Comparison of ENCODE assay signal across 8 cellular contexts in genomic region chr16:56190903-56191806, GRCh38. TPM values are rescaled to one million over a fixed set of nuclear protein-coding genes. Genes with fewer than 3 reads are reported as not detected.
DNase-seq lines count a peak whose midpoint lies in the region; ATAC-seq and TF ChIP-seq lines count a peak whose summit lies in the region.

Gene GNAO1, plus strand, starts transcription at chr16:56191489. Its CDS starts 747 bp downstream, at chr16:56192236.

- H3K4me3 Mint-ChIP-seq in osteocyte (ENCODE audit: unreplicated experiment): peak within 1 kb of the TSS; percentile 71

- H3K27ac Mint-ChIP-seq in osteocyte (ENCODE audit: unreplicated experiment): no peak within 1 kb of the TSS

- peaks cover 85% of the 10 kb centered on the region for H3K27me3 Mint-ChIP-seq in osteocyte (ENCODE audit: unreplicated experiment)

- DNase-seq in EH (ENCODE audit: low read depth) (peak; percentile 81), HL-60 (ENCODE audit: low read depth in 1 of 2, low spot score in 1 of 2) (peak in 1 of 2 experiments; percentile 24), SJCRH30 (peak; percentile 69 to 77), cardiac muscle cell (ENCODE audit: low read depth in 1 of 2, low spot score in 1 of 2) (peak; percentile 72 to 89), osteocyte (ENCODE audit: extremely low spot score, unreplicated experiment) (no peak), ureter (ENCODE audit: low spot score) (peak; percentile 69)

- 0 to 1% (median 1%) methylated on average over 57 to 121 of the region's 123 CpGs for WGBS in adipose tissue, 3 donors

- H3K9me3 Mint-ChIP-seq in osteocyte (ENCODE audit: unreplicated experiment): no peaks in the 10 kb centered on the region

- H3K36me3 Mint-ChIP-seq in osteocyte (ENCODE audit: unreplicated experiment): no peaks in the 10 kb centered on the region

- H3K27ac ChIP-seq in HL-60 (replicated peaks) (no peak within 1 kb of the TSS), SJCRH30 (no peak within 1 kb of the TSS), adipose tissue (ENCODE audit: low read depth, low read length) (peak within 1 kb of the TSS; percentile 0), cardiac muscle cell (no peak within 1 kb of the TSS)

- no peak for TF ChIP-seq CTCF in HL-60 (IDR thresholded peaks at IDR 0.05; ENCODE audit: insufficient read depth, low read length)
- TF ChIP-seq CTCF in cardiac muscle cell (IDR thresholded peaks at IDR 0.05; ENCODE audit: low read depth, low read length): no peak
- no peak for TF ChIP-seq CTCF in osteocyte (IDR thresholded peaks at IDR 0.05)

- peaks cover 15% of the 10 kb centered on the region for H3K4me1 Mint-ChIP-seq in osteocyte (ENCODE audit: unreplicated experiment)

- H3K36me3 ChIP-seq in SJCRH30: no peaks in the 10 kb centered on the region
- H3K36me3 ChIP-seq in cardiac muscle cell: no peaks in the 10 kb centered on the region

- ATAC-seq in HG02973 (IDR thresholded peaks at IDR 0.05; ENCODE audit: unreplicated experiment): no peak

- H3K4me3 ChIP-seq in HL-60 (replicated peaks; ENCODE audit: insufficient read depth, low read length) (peak within 1 kb of the TSS; percentile 63), SJCRH30 (peak within 1 kb of the TSS; percentile 85), cardiac muscle cell (peak within 1 kb of the TSS; percentile 54)

- H3K9me3 ChIP-seq in SJCRH30 (replicated peaks): no peaks in the 10 kb centered on the region
- H3K9me3 ChIP-seq in cardiac muscle cell (ENCODE audit: low read depth): no peaks in the 10 kb centered on the region

- no peaks in the 10 kb centered on the region for H3K4me1 ChIP-seq in SJCRH30
- H3K4me1 ChIP-seq in cardiac muscle cell (ENCODE audit: low read depth): no peaks in the 10 kb centered on the region

- peaks cover 62% of the 10 kb centered on the region for H3K27me3 ChIP-seq in HL-60 (ENCODE audit: insufficient read depth, poor library complexity, severe bottlenecking)
- H3K27me3 ChIP-seq in SJCRH30: peaks cover 8% of the 10 kb centered on the region; the same call in 1 of the 2 replicates
- peaks cover 73% of the 10 kb centered on the region for H3K27me3 ChIP-seq in cardiac muscle cell

RNA-seq across cellular contexts. Expression of gene GNAO1, which starts in this region (rescaled TPM):
- total RNA-seq in SJCRH30 (2014; rRNA removed; shearing (Covaris generic)): 1.4 and 2.3 TPM in 2 replicates
- polyA plus RNA-seq in adipose tissue: 1 to 10 TPM; 1.1 to 5.4 (median 1.4) TPM
- 2.7 and 3.3 TPM in 2 replicates for total RNA-seq in cardiac muscle cell
- polyA plus RNA-seq in cardiac muscle cell: 2.8 and 4.4 TPM in 2 replicates
- 0.56 and 0.65 TPM in 2 replicates for total RNA-seq in osteocyte
- total RNA-seq in ureter: 23.8 TPM
